ENCODE assay signal across 20 cellular contexts in genomic region chr7:33849004-33849403, GRCh38. TPM values are rescaled to one million over a fixed set of nuclear protein-coding genes. Genes with fewer than 3 reads are reported as not detected.
DNase-seq lines count a peak whose midpoint lies in the region; ATAC-seq and TF ChIP-seq lines count a peak whose summit lies in the region.
"Had no signal": no experiment of that assay in that cellular context is flagged by ENCODE, and none has a peak within 500 bp of the region (broad histone marks: within the 10 kb centered on the region; RNA-seq: fewer than 3 reads in every experiment).

No MANE protein-coding gene starts in this region.

- no peaks in the 10 kb centered on the region for H3K4me1 Mint-ChIP-seq in activated CD4-positive, alpha-beta memory T cell treated with anti-CD3 and anti-CD28 coated beads for 36 hours (ENCODE audit: low read depth)
- H3K4me1 Mint-ChIP-seq: central memory CD8-positive, alpha-beta T cell had no signal

- H3K4me2 ChIP-seq in mesenchymal stem cell (ENCODE audit: low read length, poor library complexity, severe bottlenecking) = no peak overlapping the region

- no peak overlapping the region for H4K8ac ChIP-seq in mesenchymal stem cell (ENCODE audit: low read length)

- H3K4me3 Mint-ChIP-seq in activated CD4-positive, alpha-beta memory T cell treated with anti-CD3 and anti-CD28 coated beads for 36 hours = no peak overlapping the region
- H3K4me3 Mint-ChIP-seq: central memory CD8-positive, alpha-beta T cell; type B pancreatic cell had no signal

- H3K18ac ChIP-seq in mesenchymal stem cell (ENCODE audit: low read depth in 1 of 2, low read length in 2 of 2) = no peak overlapping the region

- peaks cover 2% of the 10 kb centered on the region for H3K27me3 Mint-ChIP-seq in activated CD4-positive, alpha-beta memory T cell treated with anti-CD3 and anti-CD28 coated beads for 36 hours

- H2BK5ac ChIP-seq in mesenchymal stem cell (ENCODE audit: low read depth, low read length, poor library complexity, severe bottlenecking) = no peak overlapping the region

- TF ChIP-seq CTCF in astrocyte of the spinal cord (IDR thresholded peaks at IDR 0.05; ENCODE audit: low read depth, low read length) = no peak

- no peaks in the 10 kb centered on the region for H3K9me3 Mint-ChIP-seq in activated CD4-positive, alpha-beta memory T cell treated with anti-CD3 and anti-CD28 coated beads for 36 hours

- DNase-seq in ELR (ENCODE audit: low read depth) (peak; percentile 70), NCI-H345 (lab: John Stamatoyannopoulos, UW) (peak; percentile 53), astrocyte of the spinal cord (ENCODE audit: low read depth, low spot score) (peak; percentile 37), mesenchymal stem cell (peak; percentile 36)
- DNase-seq in activated CD4-positive, alpha-beta memory T cell treated with anti-CD3 and anti-CD28 coated beads for 36 hours = no peak
- DNase-seq: activated CD4-positive, alpha-beta T cell treated with anti-CD3 and anti-CD28 coated beads, Interleukin-2, amount 50 U/mL, for 4 hours; activated gamma-delta T cell; activated T-cell treated with anti-CD3 and anti-CD28 coated beads for 4 hours; NCI-H2171 treated with DMSO at 0.1 percent for 48 hours; NCI-H774; PC-3; spleen; stimulated activated CD4-positive, alpha-beta T cell treated with anti-CD3 and anti-CD28 coated beads, Interleukin-4, amount 100 ng/mL, for 4 hours had no signal

- intact Hi-C loops in activated CD4-positive, alpha-beta memory T cell treated with anti-CD3 and anti-CD28 coated beads for 36 hours (cut with micrococcal nuclease) = no loop called here

- in situ Hi-C loops in astrocyte of the spinal cord (cut with HindIII; ENCODE audit: low sequenced_read_pairs) = no loop called here

- no peak overlapping the region for H2AFZ ChIP-seq in mesenchymal stem cell (ENCODE audit: low read depth, low read length)

- no peaks in the 10 kb centered on the region for H3K36me3 Mint-ChIP-seq in activated CD4-positive, alpha-beta memory T cell treated with anti-CD3 and anti-CD28 coated beads for 36 hours
- H3K36me3 Mint-ChIP-seq: type B pancreatic cell had no signal

- H3K9ac ChIP-seq in mesenchymal stem cell (ENCODE audit: low read length) = no peak overlapping the region

- H3K4me1 ChIP-seq in mesenchymal stem cell (ENCODE audit: control insufficient read depth, insufficient read depth, low read depth, low read length) = no peaks in the 10 kb centered on the region
- H3K4me1 ChIP-seq: spleen had no signal

- 70% methylated on average over 2 of the region's 2 CpGs for WGBS in mesenchymal stem cell

- no peak overlapping the region for H3K27ac Mint-ChIP-seq in activated CD4-positive, alpha-beta memory T cell treated with anti-CD3 and anti-CD28 coated beads for 36 hours
- H3K27ac Mint-ChIP-seq: type B pancreatic cell had no signal

- no peak overlapping the region for H3K27ac ChIP-seq in mesenchymal stem cell (ENCODE audit: low read length, poor library complexity, severe bottlenecking)
- H3K27ac ChIP-seq: neutrophil, SJSA1, spleen had no signal

- ATAC-seq in GM19035 (IDR thresholded peaks at IDR 0.05; ENCODE audit: unreplicated experiment) (no peak), GM19463 (IDR thresholded peaks at IDR 0.05; ENCODE audit: unreplicated experiment) (no peak)
- ATAC-seq: PC-3 had no signal

- H2AK5ac ChIP-seq in mesenchymal stem cell (ENCODE audit: low read length, severe bottlenecking) = no peak overlapping the region

- no peaks in the 10 kb centered on the region for H3K79me1 ChIP-seq in mesenchymal stem cell (replicated peaks; ENCODE audit: low read length, poor library complexity, severe bottlenecking)

- CTCF ChIA-PET in activated CD4-positive, alpha-beta memory T cell treated with anti-CD3 and anti-CD28 coated beads for 36 hours (lab: Charles Lee) = no interaction called here

- H3K4ac ChIP-seq in mesenchymal stem cell (ENCODE audit: low read depth in 1 of 2, low read length in 2 of 2) = no peak overlapping the region

- H3K23ac ChIP-seq in mesenchymal stem cell (ENCODE audit: low read length in 2 of 2) = peak overlapping the region in 1 of 2 experiments; percentile 14

- no peaks in the 10 kb centered on the region for H3K36me3 ChIP-seq in mesenchymal stem cell (ENCODE audit: control insufficient read depth in 1 of 2, insufficient read depth in 2 of 2, low read depth in 1 of 2, low read length in 2 of 2)
- H3K36me3 ChIP-seq: neutrophil, SJSA1, spleen had no signal

- no peaks in the 10 kb centered on the region for H3K27me3 ChIP-seq in mesenchymal stem cell (ENCODE audit: control insufficient read depth in 1 of 2, insufficient read depth in 1 of 2, low read length in 2 of 2)
- H3K27me3 ChIP-seq: neutrophil, SJSA1, spleen had no signal

- no peak overlapping the region for H2BK120ac ChIP-seq in mesenchymal stem cell (ENCODE audit: low read depth, low read length)

- H4K91ac ChIP-seq in mesenchymal stem cell (ENCODE audit: low read length) = no peak overlapping the region

- H3K4me3 ChIP-seq in astrocyte of the spinal cord (ENCODE audit: low read depth, low read length) (no peak overlapping the region), mesenchymal stem cell (ENCODE audit: insufficient read depth in 1 of 2, low read depth in 1 of 2, low read length in 2 of 2) (no peak overlapping the region)
- H3K4me3 ChIP-seq: SJSA1, spleen had no signal

- POLR2A ChIA-PET in activated CD4-positive, alpha-beta memory T cell treated with anti-CD3 and anti-CD28 coated beads for 36 hours (lab: Charles Lee) = no interaction called here

- no peak overlapping the region for H2BK15ac ChIP-seq in mesenchymal stem cell (ENCODE audit: low read depth, poor library complexity, severe bottlenecking)

- H3K14ac ChIP-seq in mesenchymal stem cell (ENCODE audit: low read length in 2 of 2) = peak overlapping the region in 1 of 2 experiments; percentile 68

- no peaks in the 10 kb centered on the region for H3K9me3 ChIP-seq in mesenchymal stem cell (ENCODE audit: control insufficient read depth, low read length)
- H3K9me3 ChIP-seq: neutrophil, SJSA1, spleen had no signal

- H2BK12ac ChIP-seq in mesenchymal stem cell (ENCODE audit: low read length in 2 of 2) = peak overlapping the region in 1 of 2 experiments; percentile 29

RNA-seq across cellular contexts. Expression of gene BMPER, which starts 56.3 kb away (rescaled TPM):
- polyA plus RNA-seq in mesenchymal stem cell (2013, experiment 1 of 2) = 1.4 TPM
- polyA plus RNA-seq in mesenchymal stem cell (2013, experiment 2 of 2) = 1.5 TPM
- not detected for total RNA-seq in activated CD4-positive, alpha-beta memory T cell treated with anti-CD3 and anti-CD28 coated beads for 36 hours
- total RNA-seq: T-helper 2 cell treated with Interferon-gamma antibody and Interleukin-4, amounts not matched to agents 100 ng/mL and 5 ng/mL, for 36 hours had no signal
